ENCODE assay signal across 26 cellular contexts in genomic region chr7:147952918-147953317, GRCh38.
"Had no signal": no experiment of that assay in that cellular context is flagged by ENCODE, and none has a peak within 500 bp of the region (broad histone marks: within the 10 kb centered on the region; RNA-seq: fewer than 3 reads in every experiment).

No MANE protein-coding gene starts in this region.

- ATAC-seq: stimulated activated effector memory CD8-positive, alpha-beta T cell treated with anti-CD3 and anti-CD28 coated beads, Interleukin-12 subunit alpha, Interleukin-12 subunit beta, amount 100 ng/mL, for 72 hours; stimulated activated naive B cell treated with anti-CD40 and anti-IgM and Interleukin-4, amounts not matched to agents 10 μg/mL and 1 μg/mL and 100 μg/mL, for 72 hours; stimulated activated naive CD8-positive, alpha-beta T cell treated with anti-CD3 and anti-CD28 coated beads, Interleukin-15, amount 100 ng/mL, for 72 hours; stimulated activated naive CD8-positive, alpha-beta T cell treated with anti-CD3 and anti-CD28 coated beads, Interleukin-15, Interleukin-2, amounts not matched to agents 100 U/mL and 50 U/mL, for 24 hours; upper lobe of right lung had no signal

- H3K36me3 ChIP-seq: stomach, suprapubic skin, thoracic aorta, thyroid gland, tibial artery, tibial nerve, transverse colon, upper lobe of left lung, upper lobe of right lung, uterus, vagina had no signal

- DNase-seq: stimulated activated CD4-positive, alpha-beta T cell treated with anti-CD3 and anti-CD28 coated beads, Interleukin-2, amount 100 ng/mL, for 48 hours; stimulated activated CD4-positive, alpha-beta T cell treated with anti-CD3 and anti-CD28 coated beads, Interleukin-4, amount 100 ng/mL, for 1 hour; stimulated activated CD4-positive, alpha-beta T cell treated with anti-CD3 and anti-CD28 coated beads, Interleukin-4, amount 100 ng/mL, for 24 hours; stimulated activated CD4-positive, alpha-beta T cell treated with anti-CD3 and anti-CD28 coated beads, Interleukin-4, amount 100 ng/mL, for 4 hours; stimulated activated CD8-positive, alpha-beta memory T cell treated with anti-CD3 and anti-CD28 coated beads, Interleukin-4, amount 100 ng/mL, for 48 hours; stimulated activated naive B cell treated with anti-CD40 and anti-IgM and Interleukin-4, amounts not matched to agents 10 μg/mL and 1 μg/mL and 100 μg/mL, for 72 hours; stimulated activated naive CD4-positive, alpha-beta T cell; stimulated activated naive CD4-positive, alpha-beta T cell treated with Interleukin-2 at 50 U/mL for 16 hours; stimulated activated naive CD8-positive, alpha-beta T cell treated with anti-CD3 and anti-CD28 coated beads, Interleukin-15, amount 100 ng/mL, for 72 hours; stimulated activated naive CD8-positive, alpha-beta T cell treated with anti-CD3 and anti-CD28 coated beads, Interleukin-15, Interleukin-2, amounts not matched to agents 100 U/mL and 50 U/mL, for 24 hours; stomach; substantia nigra; testis; thyroid gland; tibial artery; transverse colon; trophoblast cell; upper lobe of left lung; upper lobe of right lung; uterus had no signal

- FAIRE-seq: urothelium cell line had no signal

- H3K4me1 ChIP-seq: stomach, suprapubic skin, testis, thyroid gland, tibial artery, tibial nerve, transverse colon, upper lobe of left lung, upper lobe of right lung, uterus, vagina had no signal

- H3K9me3 ChIP-seq: suprapubic skin, testis, thoracic aorta, thyroid gland, tibial artery, transverse colon, upper lobe of left lung, upper lobe of right lung, uterus, vagina had no signal

- H3K4me3 ChIP-seq: stomach, suprapubic skin, testis, thoracic aorta, thyroid gland, tibial artery, tibial nerve, transverse colon, upper lobe of left lung, upper lobe of right lung, uterus, vagina had no signal

- H3K27ac ChIP-seq: stomach, suprapubic skin, testis, thoracic aorta, thyroid gland, tibial artery, tibial nerve, transverse colon, upper lobe of left lung, upper lobe of right lung, uterus, vagina had no signal

- H3K27me3 ChIP-seq: stomach, suprapubic skin, testis, thyroid gland, tibial artery, tibial nerve, transverse colon, upper lobe of left lung, upper lobe of right lung, uterus, vagina had no signal
